8 cellular contexts compared by ENCODE assay signal in genomic region chr14:106061877-106062500, GRCh38.
A peak's percentile ranks its signal among the peaks of the same experiment; 100 is the strongest.
DNase-seq lines count a peak whose midpoint lies in the region; ATAC-seq, FAIRE-seq and TF ChIP-seq lines count a peak whose summit lies in the region.
"Not testable (repeated sequence)": the region's sequence is repeated elsewhere in the genome, so short reads cannot be mapped to it uniquely, and the experiment has no call there.

No MANE protein-coding gene starts in this region.

- H2AFZ ChIP-seq in keratinocyte (ENCODE audit: control insufficient read depth, low read length): not testable (repeated sequence)

- dilution Hi-C loops in keratinocyte (cut with MboI; ENCODE audit: extremely low pct_ligation_motif_present, low sequenced_read_pairs): not testable (repeated sequence)

- peak; percentile 10 for DNase-seq in GM10266 (ENCODE audit: extremely low spot score)
- peak; percentile 80 for DNase-seq in NAMALWA (ENCODE audit: low spot score)
- DNase-seq in RWPE2 (ENCODE audit: low spot score); keratinocyte (ENCODE audit: low read depth, low spot score): not testable (repeated sequence)
- peak; percentile 30 to 78 for DNase-seq in activated CD4-positive, alpha-beta T cell treated with anti-CD3 and anti-CD28 coated beads, Interleukin-2, amount 50 U/mL, for 24 hours (ENCODE audit: low read depth in 1 of 2, low spot score in 1 of 2)
- peak; percentile 65 for DNase-seq in activated naive CD4-positive, alpha-beta T cell treated with Interleukin-2 at 50 U/mL for 16 hours
- peak; percentile 48 to 82 for DNase-seq in stimulated activated CD4-positive, alpha-beta T cell treated with anti-CD3 and anti-CD28 coated beads, Interleukin-2, amount 100 ng/mL, for 48 hours
- DNase-seq in transverse colon: peak; percentile 53

- H3K9me3 ChIP-seq in RWPE2 (ENCODE audit: severe bottlenecking); keratinocyte (ENCODE audit: control insufficient read depth, low read depth, low read length); transverse colon: not testable (repeated sequence)

- H3K4me1 ChIP-seq in RWPE2 (ENCODE audit: insufficient read depth, poor library complexity, severe bottlenecking); keratinocyte (ENCODE audit: control insufficient read depth, extremely low read depth, insufficient read depth, low read length); transverse colon: not testable (repeated sequence)

- peaks cover 12% of the 10 kb centered on the region for H3K27me3 ChIP-seq in RWPE2 (ENCODE audit: insufficient read depth, poor library complexity, severe bottlenecking)
- not testable (repeated sequence) for H3K27me3 ChIP-seq in keratinocyte (ENCODE audit: control insufficient read depth, extremely low read depth, insufficient read depth, low read length)
- peaks cover 16% of the 10 kb centered on the region for H3K27me3 ChIP-seq in transverse colon

- H4K20me1 ChIP-seq in keratinocyte (ENCODE audit: control insufficient read depth, extremely low read depth, insufficient read depth, low read length): not testable (repeated sequence)

- not testable (repeated sequence) for H3K4me2 ChIP-seq in keratinocyte (ENCODE audit: control insufficient read depth, extremely low read depth, insufficient read depth, low read depth, low read length)

- not testable (repeated sequence) for H3K36me3 ChIP-seq in RWPE2 (ENCODE audit: low read depth); keratinocyte (ENCODE audit: control insufficient read depth in 2 of 2, extremely low read depth in 1 of 2, insufficient read depth in 2 of 2, low read length in 2 of 2); transverse colon

- H3K4me3 ChIP-seq in RWPE2 (ENCODE audit: severe bottlenecking); keratinocyte (ENCODE audit: control insufficient read depth in 2 of 3, extremely low read depth in 1 of 3, insufficient read depth in 2 of 3, low read depth in 1 of 3, low read length in 3 of 3); transverse colon: not testable (repeated sequence)

- intact Hi-C loops in transverse colon (cut with DNase I; ENCODE audit: low total_unique reads): not testable (repeated sequence)

- not testable (repeated sequence) for FAIRE-seq in keratinocyte (lab: Jason Lieb, UNC)

- not testable (repeated sequence) for H3K27ac ChIP-seq in RWPE2 (ENCODE audit: poor library complexity, severe bottlenecking); keratinocyte (ENCODE audit: control insufficient read depth, insufficient read depth, low read length); transverse colon

- ATAC-seq in RWPE2 (ENCODE audit: low read depth): not testable (repeated sequence)

- not testable (repeated sequence) for H3K9ac ChIP-seq in keratinocyte (ENCODE audit: control insufficient read depth, extremely low read depth, insufficient read depth, low read length)

- 43% methylated on average over 12 of the region's 12 CpGs; no CpG with 5 or more reads in 1 of the 2 donors for WGBS in transverse colon (ENCODE audit: low coverage in 1 of 2), 2 donors

- H3K79me2 ChIP-seq in keratinocyte (ENCODE audit: control insufficient read depth, insufficient read depth, low read length): not testable (repeated sequence)

- TF ChIP-seq CTCF in GM10266 (IDR thresholded peaks at IDR 0.05; ENCODE audit: control insufficient read depth, insufficient read depth, low read depth, missing control alignments) (peak; percentile 24), RWPE2 (IDR thresholded peaks at IDR 0.05; ENCODE audit: poor library complexity, severe bottlenecking) (peak; percentile 28), keratinocyte (optimal IDR thresholded peaks at IDR 0.05 in 1 of 3, IDR thresholded peaks at IDR 0.05 in 1 of 3, conservative IDR thresholded peaks at IDR 0.05 in 1 of 3; ENCODE audit: extremely low read depth in 1 of 3, insufficient read depth in 2 of 3, low read length in 3 of 3) (peak in 2 of 3 experiments; percentile 26 to 32), transverse colon (IDR thresholded peaks at IDR 0.05) (peak in 3 of 5 experiments; percentile 24 to 33 (median 27))

- H3K9me1 ChIP-seq in keratinocyte (ENCODE audit: control insufficient read depth, extremely low read depth, insufficient read depth, low read length): not testable (repeated sequence)

- in situ Hi-C loops in transverse colon (cut with MboI; ENCODE audit: low pct_ligation_motif_present in 1 of 4, low pct_unique_long_range_greater_than_20kb in 1 of 4, low sequenced_read_pairs in 3 of 4): not testable (repeated sequence)

- TF ChIP-seq EP300 in transverse colon (IDR thresholded peaks at IDR 0.05; ENCODE audit: low read depth): not testable (repeated sequence)

- TF ChIP-seq POLR2A in transverse colon (IDR thresholded peaks at IDR 0.05): not testable (repeated sequence)
